In genomic region chr5:18281947-18282557, GRCh38 we compare ENCODE assay signal across 10 cellular contexts.
DNase-seq lines count a peak whose midpoint lies in the region; ATAC-seq and TF ChIP-seq lines count a peak whose summit lies in the region.
"Had no signal": no experiment of that assay in that cellular context is flagged by ENCODE, and none has a peak within 500 bp of the region (broad histone marks: within the 10 kb centered on the region; RNA-seq: fewer than 3 reads in every experiment).

No MANE protein-coding gene starts in this region.

- no peak for TF ChIP-seq EP300 in gastroesophageal sphincter (IDR thresholded peaks at IDR 0.05)

- intact Hi-C loops in activated T-helper 1 cell treated with anti-CD3 and anti-CD28 coated beads, Interleukin-12 subunit alpha, Interleukin-12 subunit beta, Interleukin-2, Interleukin-4 antibody, amounts not matched to agents 30 ng/mL and 10 ng/mL and 1 ng/mL, durations not matched to agents 14 hours and 24 hours and 36 hours (cut with micrococcal nuclease), result no loop called here

- TF ChIP-seq POLR2A in gastroesophageal sphincter (IDR thresholded peaks at IDR 0.05), result no peak

- H3K4me1 ChIP-seq in gastroesophageal sphincter, result no peaks in the 10 kb centered on the region
- H3K4me1 ChIP-seq: SJSA1 had no signal

- H3K4me3 Mint-ChIP-seq in activated T-helper 1 cell treated with anti-CD3 and anti-CD28 coated beads, Interleukin-12 subunit alpha, Interleukin-12 subunit beta, Interleukin-2, Interleukin-4 antibody, amounts not matched to agents 30 ng/mL and 10 ng/mL and 1 ng/mL, durations not matched to agents 14 hours and 24 hours and 36 hours, result no peak overlapping the region
- H3K4me3 Mint-ChIP-seq: naive B cell had no signal

- H3K9me3 Mint-ChIP-seq in activated T-helper 1 cell treated with anti-CD3 and anti-CD28 coated beads, Interleukin-12 subunit alpha, Interleukin-12 subunit beta, Interleukin-2, Interleukin-4 antibody, amounts not matched to agents 30 ng/mL and 10 ng/mL and 1 ng/mL, durations not matched to agents 14 hours and 24 hours and 36 hours, result peaks cover 8% of the 10 kb centered on the region

- H3K4me1 Mint-ChIP-seq in activated T-helper 1 cell treated with anti-CD3 and anti-CD28 coated beads, Interleukin-12 subunit alpha, Interleukin-12 subunit beta, Interleukin-2, Interleukin-4 antibody, amounts not matched to agents 30 ng/mL and 10 ng/mL and 1 ng/mL, durations not matched to agents 14 hours and 24 hours and 36 hours (ENCODE audit: low read depth), result no peaks in the 10 kb centered on the region
- H3K4me1 Mint-ChIP-seq: naive B cell had no signal

- 22 to 27% methylated on average over 3 of the region's 3 CpGs for WGBS in gastroesophageal sphincter (ENCODE audit: low coverage in 1 of 2), 2 donors

- H3K27me3 ChIP-seq in GM06990 (replicated peaks; ENCODE audit: control insufficient read depth, insufficient read depth, low read length), result no peaks in the 10 kb centered on the region
- peaks cover 6% of the 10 kb centered on the region for H3K27me3 ChIP-seq in gastroesophageal sphincter
- H3K27me3 ChIP-seq: SJSA1 had no signal

- no peaks in the 10 kb centered on the region for H3K27me3 Mint-ChIP-seq in activated T-helper 1 cell treated with anti-CD3 and anti-CD28 coated beads, Interleukin-12 subunit alpha, Interleukin-12 subunit beta, Interleukin-2, Interleukin-4 antibody, amounts not matched to agents 30 ng/mL and 10 ng/mL and 1 ng/mL, durations not matched to agents 14 hours and 24 hours and 36 hours (ENCODE audit: insufficient read depth)

- no peak for DNase-seq in GM06990 (ENCODE audit: extremely low read depth, insufficient read length)
- DNase-seq in NCI-H2029 (lab: John Stamatoyannopoulos, UW), result peak; percentile 8
- DNase-seq in kidney glomerular epithelial cell (lab: John Stamatoyannopoulos, UW), result peak; percentile 56
- no peak for DNase-seq in activated T-helper 1 cell treated with anti-CD3 and anti-CD28 coated beads, Interleukin-12 subunit alpha, Interleukin-12 subunit beta, Interleukin-2, Interleukin-4 antibody, amounts not matched to agents 30 ng/mL and 10 ng/mL and 1 ng/mL, durations not matched to agents 14 hours and 24 hours and 36 hours (ENCODE audit: low spot score)
- DNase-seq: naive B cell had no signal

- H3K27ac ChIP-seq in VCaP, result no peak overlapping the region
- no peak overlapping the region for H3K27ac ChIP-seq in gastroesophageal sphincter
- H3K27ac ChIP-seq: SJSA1 had no signal

- no peaks in the 10 kb centered on the region for H3K36me3 Mint-ChIP-seq in activated T-helper 1 cell treated with anti-CD3 and anti-CD28 coated beads, Interleukin-12 subunit alpha, Interleukin-12 subunit beta, Interleukin-2, Interleukin-4 antibody, amounts not matched to agents 30 ng/mL and 10 ng/mL and 1 ng/mL, durations not matched to agents 14 hours and 24 hours and 36 hours (ENCODE audit: low read depth)
- H3K36me3 Mint-ChIP-seq: naive B cell had no signal

- TF ChIP-seq CTCF in GM06990 (IDR thresholded peaks at IDR 0.05; ENCODE audit: insufficient read depth, low read length, poor library complexity, severe bottlenecking) (peak; percentile 23), VCaP (conservative IDR thresholded peaks at IDR 0.05) (peak; percentile 80), gastroesophageal sphincter (IDR thresholded peaks at IDR 0.05) (no peak)

- no peaks in the 10 kb centered on the region for H3K9me3 ChIP-seq in gastroesophageal sphincter
- H3K9me3 ChIP-seq: SJSA1 had no signal

- H3K4me3 ChIP-seq in GM06990 (replicated peaks; ENCODE audit: low read depth, low read length) (no peak overlapping the region), gastroesophageal sphincter (no peak overlapping the region)
- H3K4me3 ChIP-seq: SJSA1 had no signal

- no peak for ATAC-seq in GM19328 (IDR thresholded peaks at IDR 0.05; ENCODE audit: unreplicated experiment)
- no peak for ATAC-seq in GM21723 (IDR thresholded peaks at IDR 0.05; ENCODE audit: unreplicated experiment)
- ATAC-seq in gastroesophageal sphincter, result no peak

- H3K27ac Mint-ChIP-seq in activated T-helper 1 cell treated with anti-CD3 and anti-CD28 coated beads, Interleukin-12 subunit alpha, Interleukin-12 subunit beta, Interleukin-2, Interleukin-4 antibody, amounts not matched to agents 30 ng/mL and 10 ng/mL and 1 ng/mL, durations not matched to agents 14 hours and 24 hours and 36 hours, result no peak overlapping the region
- H3K27ac Mint-ChIP-seq: naive B cell had no signal

- H3K36me3 ChIP-seq in GM06990 (ENCODE audit: control insufficient read depth, insufficient read depth, low read length) (no peaks in the 10 kb centered on the region), gastroesophageal sphincter (no peaks in the 10 kb centered on the region)
- H3K36me3 ChIP-seq: SJSA1 had no signal

Comparison
In these comparisons a context has a peak if more than half of its experiments do, and no peak if none do; other contexts are left out.
1. DNase-seq: peak in NCI-H2029 (single experiment) and kidney glomerular epithelial cell (single experiment); none in GM06990 (single experiment) and activated T-helper 1 cell treated with anti-CD3 and anti-CD28 coated beads, Interleukin-12 subunit alpha, Interleukin-12 subunit beta, Interleukin-2, Interleukin-4 antibody, amounts not matched to agents 30 ng/mL and 10 ng/mL and 1 ng/mL, durations not matched to agents 14 hours and 24 hours and 36 hours (single experiment).
2. CTCF ChIP-seq: peak in GM06990 (single experiment) and VCaP (single experiment); none in gastroesophageal sphincter (0 of 4).